ENCODE assay signal across 10 cellular contexts in genomic region chr17:82334204-82334621, GRCh38. TPM values are rescaled to one million over a fixed set of nuclear protein-coding genes. Genes with fewer than 3 reads are reported as not detected.
DNase-seq lines count a peak whose midpoint lies in the region; ATAC-seq, FAIRE-seq and TF ChIP-seq lines count a peak whose summit lies in the region.
"Had no signal": no experiment of that assay in that cellular context is flagged by ENCODE, and none has a peak within 500 bp of the region (broad histone marks: within the 10 kb centered on the region; RNA-seq: fewer than 3 reads in every experiment).

No MANE protein-coding gene starts in this region.

- H3K4me1 ChIP-seq in kidney (ENCODE audit: control insufficient read depth in 1 of 2, insufficient read depth in 1 of 2, low read depth in 1 of 2, low read length in 2 of 2) (peaks cover 10 to 33% of the 10 kb centered on the region in 2 donors), stomach (peaks cover 48 to 89% (median 79%) of the 10 kb centered on the region in 4 donors), mesendoderm (ENCODE audit: control insufficient read depth, low read depth, low read length) (no peaks in the 10 kb centered on the region)

- no peak overlapping the region for H3K4me2 ChIP-seq in mesendoderm (ENCODE audit: low read length)

- no peaks in the 10 kb centered on the region for H3K79me2 ChIP-seq in mesendoderm (ENCODE audit: control insufficient read depth, insufficient read depth, low read length)

- H3K4me3 Mint-ChIP-seq in T-helper 2 cell treated with Interferon-gamma antibody and Interleukin-4, amounts not matched to agents 5 μg/mL and 100 μg/mL, for 36 hours: peak overlapping the region; percentile 97
- peak overlapping the region; percentile 91 for H3K4me3 Mint-ChIP-seq in activated T-helper 1 cell treated with anti-CD3 and anti-CD28 coated beads, Interleukin-12 subunit alpha, Interleukin-12 subunit beta, Interleukin-2, Interleukin-4 antibody, amounts not matched to agents 30 ng/mL and 10 ng/mL and 1 ng/mL, durations not matched to agents 14 hours and 24 hours and 36 hours

- H3K9ac ChIP-seq in kidney (ENCODE audit: low read length in 2 of 2): no peak overlapping the region
- H3K9ac ChIP-seq in mesendoderm (ENCODE audit: low read length): no peak overlapping the region

- no peak overlapping the region for H4K8ac ChIP-seq in mesendoderm (ENCODE audit: low read depth, low read length)

- H3K27ac ChIP-seq in kidney (ENCODE audit: low read depth in 2 of 2, low read length in 2 of 2): peak overlapping the region in 1 of 2 donors; percentile 54
- H3K27ac ChIP-seq in stomach: peak overlapping the region; percentile 82 to 94 (median 83)
- H3K27ac ChIP-seq in mesendoderm (ENCODE audit: low read depth, low read length): no peak overlapping the region

- 55 to 70% (median 62%) methylated on average over 5 to 25 of the region's 25 CpGs for WGBS in stomach, 5 donors
- WGBS in mesendoderm (ENCODE audit: extremely low coverage, insufficient coverage, low lambda C conversion rate): no CpG with 5 or more reads among the region's 25 CpGs

- no peak overlapping the region for H2BK120ac ChIP-seq in mesendoderm (ENCODE audit: low read depth, low read length)

- H3K23ac ChIP-seq in mesendoderm (ENCODE audit: low read length): no peak overlapping the region

- no peaks in the 10 kb centered on the region for H3K36me3 Mint-ChIP-seq in T-helper 2 cell treated with Interferon-gamma antibody and Interleukin-4, amounts not matched to agents 5 μg/mL and 100 μg/mL, for 36 hours (ENCODE audit: low read depth)
- no peaks in the 10 kb centered on the region for H3K36me3 Mint-ChIP-seq in activated T-helper 1 cell treated with anti-CD3 and anti-CD28 coated beads, Interleukin-12 subunit alpha, Interleukin-12 subunit beta, Interleukin-2, Interleukin-4 antibody, amounts not matched to agents 30 ng/mL and 10 ng/mL and 1 ng/mL, durations not matched to agents 14 hours and 24 hours and 36 hours (ENCODE audit: low read depth)

- no peak for TF ChIP-seq POLR2A in stomach (IDR thresholded peaks at IDR 0.05)

- no peak overlapping the region for H3K18ac ChIP-seq in mesendoderm (ENCODE audit: low read length)

- no peak overlapping the region for H2AK5ac ChIP-seq in mesendoderm (ENCODE audit: low read length)

- no peaks in the 10 kb centered on the region for H3K9me3 Mint-ChIP-seq in T-helper 2 cell treated with Interferon-gamma antibody and Interleukin-4, amounts not matched to agents 5 μg/mL and 100 μg/mL, for 36 hours
- H3K9me3 Mint-ChIP-seq in activated T-helper 1 cell treated with anti-CD3 and anti-CD28 coated beads, Interleukin-12 subunit alpha, Interleukin-12 subunit beta, Interleukin-2, Interleukin-4 antibody, amounts not matched to agents 30 ng/mL and 10 ng/mL and 1 ng/mL, durations not matched to agents 14 hours and 24 hours and 36 hours: no peaks in the 10 kb centered on the region

- TF ChIP-seq CTCF in kidney (IDR thresholded peaks at IDR 0.05; ENCODE audit: borderline replicate concordance, extremely low read depth, insufficient read depth) (no peak), stomach (IDR thresholded peaks at IDR 0.05) (no peak)

- no peak for DNase-seq in T-helper 2 cell treated with Interferon-gamma antibody and Interleukin-4, amounts not matched to agents 5 μg/mL and 100 μg/mL, for 36 hours (ENCODE audit: low spot score)
- DNase-seq in T-helper 2 cell (no peak), kidney (peak; percentile 85), stomach (no peak), amygdala (lab: John Stamatoyannopoulos, UW) (no peak), mesendoderm (no peak)
- no peak for DNase-seq in activated T-helper 1 cell treated with anti-CD3 and anti-CD28 coated beads, Interleukin-12 subunit alpha, Interleukin-12 subunit beta, Interleukin-2, Interleukin-4 antibody, amounts not matched to agents 30 ng/mL and 10 ng/mL and 1 ng/mL, durations not matched to agents 14 hours and 24 hours and 36 hours (ENCODE audit: low spot score)

- no peak for FAIRE-seq in kidney (lab: Jason Lieb, UNC)
- FAIRE-seq: GM18507 had no signal

- H3K36me3 ChIP-seq in kidney (ENCODE audit: control insufficient read depth in 1 of 2, insufficient read depth in 2 of 2, low read length in 2 of 2) (no peaks in the 10 kb centered on the region), stomach (no peaks in the 10 kb centered on the region), mesendoderm (ENCODE audit: control insufficient read depth, insufficient read depth, low read length) (no peaks in the 10 kb centered on the region)

- no peaks in the 10 kb centered on the region for H3K79me1 ChIP-seq in mesendoderm (ENCODE audit: low read length)

- no peaks in the 10 kb centered on the region for H3K27me3 ChIP-seq in stomach
- peaks cover 26% of the 10 kb centered on the region for H3K27me3 ChIP-seq in mesendoderm (ENCODE audit: insufficient read depth, low read length, poor library complexity)

- no peak overlapping the region for H3K56ac ChIP-seq in mesendoderm (ENCODE audit: low read length)

- H3K27ac Mint-ChIP-seq in T-helper 2 cell treated with Interferon-gamma antibody and Interleukin-4, amounts not matched to agents 5 μg/mL and 100 μg/mL, for 36 hours: peak overlapping the region; percentile 96
- no peak overlapping the region for H3K27ac Mint-ChIP-seq in activated T-helper 1 cell treated with anti-CD3 and anti-CD28 coated beads, Interleukin-12 subunit alpha, Interleukin-12 subunit beta, Interleukin-2, Interleukin-4 antibody, amounts not matched to agents 30 ng/mL and 10 ng/mL and 1 ng/mL, durations not matched to agents 14 hours and 24 hours and 36 hours

- no peak overlapping the region for H2BK15ac ChIP-seq in mesendoderm (replicated peaks; ENCODE audit: low read depth)

- H4K5ac ChIP-seq in mesendoderm (ENCODE audit: low read length): no peak overlapping the region

- peaks cover 20% of the 10 kb centered on the region for H3K27me3 Mint-ChIP-seq in T-helper 2 cell treated with Interferon-gamma antibody and Interleukin-4, amounts not matched to agents 5 μg/mL and 100 μg/mL, for 36 hours (ENCODE audit: low read depth)
- peaks cover 13% of the 10 kb centered on the region for H3K27me3 Mint-ChIP-seq in activated T-helper 1 cell treated with anti-CD3 and anti-CD28 coated beads, Interleukin-12 subunit alpha, Interleukin-12 subunit beta, Interleukin-2, Interleukin-4 antibody, amounts not matched to agents 30 ng/mL and 10 ng/mL and 1 ng/mL, durations not matched to agents 14 hours and 24 hours and 36 hours (ENCODE audit: insufficient read depth)

- TF ChIP-seq EP300 in stomach (IDR thresholded peaks at IDR 0.05): no peak

- peaks cover 23% of the 10 kb centered on the region for H3K4me1 Mint-ChIP-seq in T-helper 2 cell treated with Interferon-gamma antibody and Interleukin-4, amounts not matched to agents 5 μg/mL and 100 μg/mL, for 36 hours (ENCODE audit: low read depth)
- peaks cover 30% of the 10 kb centered on the region for H3K4me1 Mint-ChIP-seq in activated T-helper 1 cell treated with anti-CD3 and anti-CD28 coated beads, Interleukin-12 subunit alpha, Interleukin-12 subunit beta, Interleukin-2, Interleukin-4 antibody, amounts not matched to agents 30 ng/mL and 10 ng/mL and 1 ng/mL, durations not matched to agents 14 hours and 24 hours and 36 hours (ENCODE audit: low read depth)

- H3K4me3 ChIP-seq in kidney (ENCODE audit: low read length in 2 of 2): peak overlapping the region in 1 of 2 donors; percentile 57
- H3K4me3 ChIP-seq in stomach: peak overlapping the region; percentile 55 to 72 (median 65)
- no peak overlapping the region for H3K4me3 ChIP-seq in mesendoderm (ENCODE audit: low read length)

- no peak for ATAC-seq in HG03097 (IDR thresholded peaks at IDR 0.05; ENCODE audit: low FRiP score, unreplicated experiment)

- no peak overlapping the region for H2BK5ac ChIP-seq in mesendoderm (ENCODE audit: low read length)

- intact Hi-C loops in activated T-helper 1 cell treated with anti-CD3 and anti-CD28 coated beads, Interleukin-12 subunit alpha, Interleukin-12 subunit beta, Interleukin-2, Interleukin-4 antibody, amounts not matched to agents 30 ng/mL and 10 ng/mL and 1 ng/mL, durations not matched to agents 14 hours and 24 hours and 36 hours (cut with micrococcal nuclease): no loop called here
- intact Hi-C loops in kidney (cut with DNase I) (no loop called here), stomach (cut with DNase I; ENCODE audit: low total_unique reads) (no loop called here)

- H3K9me3 ChIP-seq in kidney (ENCODE audit: control insufficient read depth in 1 of 2, low read length in 2 of 2): no peaks in the 10 kb centered on the region
- H3K9me3 ChIP-seq in stomach: no peaks in the 10 kb centered on the region

- H3K4ac ChIP-seq in mesendoderm (ENCODE audit: low read depth, low read length): no peak overlapping the region

RNA-seq across cellular contexts. Expression of gene SECTM1, which starts 0.6 kb away (rescaled TPM):
- total RNA-seq in activated T-helper 1 cell treated with anti-CD3 and anti-CD28 coated beads, Interleukin-12 subunit alpha, Interleukin-12 subunit beta, Interleukin-2, Interleukin-4 antibody, amounts not matched to agents 30 ng/mL and 10 ng/mL and 1 ng/mL, durations not matched to agents 14 hours and 24 hours and 36 hours: 3.3 and 4.2 TPM in 2 replicates
- total RNA-seq in kidney: 87.5 TPM
- 15.4 TPM for polyA plus RNA-seq in kidney (ENCODE audit: insufficient read depth, low read depth, low replicate concordance)
- total RNA-seq in stomach: 10 to 100 TPM in 2 of 5 donors, 1 to 10 TPM in 3; 1.8 to 48.8 (median 6.7) TPM
- polyA plus RNA-seq in stomach: 10 to 100 TPM in 2 of 3 donors, 1 to 10 TPM in 1; 9.3 to 23.1 (median 10.2) TPM
- 0.03 TPM for polyA plus RNA-seq in mesendoderm (2013, experiment 1 of 2)
- polyA plus RNA-seq in mesendoderm (2013, experiment 2 of 2): 0.01 TPM
- total RNA-seq: kidney epithelial cell had no signal

RNA-seq across cellular contexts. Expression of gene CD7, which starts 16.8 kb away (rescaled TPM):
- 454 and 455 TPM in 2 replicates for total RNA-seq in activated T-helper 1 cell treated with anti-CD3 and anti-CD28 coated beads, Interleukin-12 subunit alpha, Interleukin-12 subunit beta, Interleukin-2, Interleukin-4 antibody, amounts not matched to agents 30 ng/mL and 10 ng/mL and 1 ng/mL, durations not matched to agents 14 hours and 24 hours and 36 hours
- total RNA-seq in kidney: 9.2 TPM
- polyA plus RNA-seq in kidney (ENCODE audit: insufficient read depth, low read depth, low replicate concordance): 1.0 TPM
- total RNA-seq in stomach: 1 to 10 TPM in 2 of 5 donors, not detected in 3; 2.0 to 4.3 TPM
- 1 to 10 TPM; 2.1 to 8.6 (median 3.7) TPM for polyA plus RNA-seq in stomach
- polyA plus RNA-seq in mesendoderm (2013, experiment 1 of 2): 0.34 TPM
- polyA plus RNA-seq in mesendoderm (2013, experiment 2 of 2): 0.39 TPM
- total RNA-seq: kidney epithelial cell had no signal

RNA-seq across cellular contexts. Expression of gene TEX19, which starts 24.8 kb away (rescaled TPM):
- 0.10 TPM in 1 of 2 replicates, not detected in the other for total RNA-seq in activated T-helper 1 cell treated with anti-CD3 and anti-CD28 coated beads, Interleukin-12 subunit alpha, Interleukin-12 subunit beta, Interleukin-2, Interleukin-4 antibody, amounts not matched to agents 30 ng/mL and 10 ng/mL and 1 ng/mL, durations not matched to agents 14 hours and 24 hours and 36 hours
- total RNA-seq in kidney (not detected), stomach (not detected)
- polyA plus RNA-seq in kidney (ENCODE audit: insufficient read depth, low read depth, low replicate concordance) (not detected), stomach (not detected)
- 0.51 TPM for polyA plus RNA-seq in mesendoderm (2013, experiment 1 of 2)
- polyA plus RNA-seq in mesendoderm (2013, experiment 2 of 2): 0.32 TPM
- total RNA-seq: kidney epithelial cell had no signal

RNA-seq across cellular contexts. Expression of gene UTS2R, which starts 37.4 kb away (rescaled TPM):
- total RNA-seq in activated T-helper 1 cell treated with anti-CD3 and anti-CD28 coated beads, Interleukin-12 subunit alpha, Interleukin-12 subunit beta, Interleukin-2, Interleukin-4 antibody, amounts not matched to agents 30 ng/mL and 10 ng/mL and 1 ng/mL, durations not matched to agents 14 hours and 24 hours and 36 hours: 0.20 TPM in 1 of 2 replicates, not detected in the other
- total RNA-seq in kidney (not detected), stomach (not detected)
- polyA plus RNA-seq in kidney (ENCODE audit: insufficient read depth, low read depth, low replicate concordance) (not detected), stomach (not detected)
- polyA plus RNA-seq in mesendoderm (2013, experiment 1 of 2): 0.07 TPM
- 0.06 TPM for polyA plus RNA-seq in mesendoderm (2013, experiment 2 of 2)
- total RNA-seq: kidney epithelial cell had no signal

Comparison
In these comparisons a context has a peak if more than half of its experiments do, and no peak if none do; other contexts are left out.
1. RNA of gene CD7, which starts 16.8 kb away (total RNA-seq): 454 to 455 TPM in activated T-helper 1 cell treated with anti-CD3 and anti-CD28 coated beads, Interleukin-12 subunit alpha, Interleukin-12 subunit beta, Interleukin-2, Interleukin-4 antibody, amounts not matched to agents 30 ng/mL and 10 ng/mL and 1 ng/mL, durations not matched to agents 14 hours and 24 hours and 36 hours; 9.2 TPM in kidney (single experiment) and 2.0 to 4.3 TPM in stomach; every median in the first group is over 10 times any median in the second.